In the genomic region with DNA sequence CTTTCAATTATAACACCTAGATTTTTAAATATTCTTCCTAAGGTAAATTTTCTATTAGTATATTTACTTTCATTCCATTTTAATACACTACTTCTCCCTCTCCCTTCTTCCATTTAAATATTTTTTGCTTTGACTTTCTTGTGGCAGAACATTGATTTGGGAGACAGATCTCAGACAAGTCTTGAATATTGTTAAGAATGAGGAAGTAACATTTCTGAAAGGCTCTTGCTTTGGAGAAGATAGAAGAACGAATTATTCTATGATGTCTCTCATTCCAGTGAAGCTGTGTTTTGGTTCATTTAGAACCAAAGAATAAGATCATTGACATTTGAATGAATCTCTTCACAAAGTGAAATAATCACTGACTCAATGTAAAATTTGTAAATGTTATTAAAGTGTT, we compare ENCODE assay signal across 11 cellular contexts. TPM values are rescaled to one million over a fixed set of nuclear protein-coding genes. Genes with fewer than 3 reads are reported as not detected.
DNase-seq lines count a peak whose midpoint lies in the region; ATAC-seq and TF ChIP-seq lines count a peak whose summit lies in the region.
"Had no signal": no experiment of that assay in that cellular context is flagged by ENCODE, and none has a peak within 500 bp of the region (broad histone marks: within the 10 kb centered on the region; RNA-seq: fewer than 3 reads in every experiment).

No MANE protein-coding gene starts in this region.

- TF ChIP-seq POLR2A in esophagus muscularis mucosa (IDR thresholded peaks at IDR 0.05; ENCODE audit: low read depth), result no peak

- no peaks in the 10 kb centered on the region for H3K9me3 Mint-ChIP-seq in stimulated activated naive CD8-positive, alpha-beta T cell treated with anti-CD3 and anti-CD28 coated beads, Interleukin-15, amount 100 ng/mL, for 72 hours

- TF ChIP-seq CTCF in cardiac muscle cell (IDR thresholded peaks at IDR 0.05; ENCODE audit: low read depth, low read length) (no peak), PC-3 (conservative IDR thresholded peaks at IDR 0.05; ENCODE audit: low read depth, low read length) (no peak), esophagus muscularis mucosa (IDR thresholded peaks at IDR 0.05) (no peak)

- H3K9me3 ChIP-seq in cardiac muscle cell (ENCODE audit: low read depth), result no peaks in the 10 kb centered on the region
- no peaks in the 10 kb centered on the region for H3K9me3 ChIP-seq in right cardiac atrium (ENCODE audit: control insufficient read depth, low read length)
- no peaks in the 10 kb centered on the region for H3K9me3 ChIP-seq in PC-3 (ENCODE audit: low read length)
- H3K9me3 ChIP-seq in esophagus muscularis mucosa, result no peaks in the 10 kb centered on the region
- H3K9me3 ChIP-seq: pancreas had no signal

- H3K9ac ChIP-seq in PC-3 (ENCODE audit: low read length), result peak overlapping the region; percentile 100; the same call in 1 of the 2 replicates
- no peak overlapping the region for H3K9ac ChIP-seq in mesendoderm (ENCODE audit: low read length)

- H3K27me3 ChIP-seq in cardiac muscle cell (no peaks in the 10 kb centered on the region), right cardiac atrium (ENCODE audit: control insufficient read depth, insufficient read depth) (no peaks in the 10 kb centered on the region), PC-3 (ENCODE audit: low read length) (no peaks in the 10 kb centered on the region), esophagus muscularis mucosa (no peaks in the 10 kb centered on the region), mesendoderm (ENCODE audit: insufficient read depth, low read length, poor library complexity) (no peaks in the 10 kb centered on the region)
- H3K27me3 ChIP-seq: pancreas had no signal

- CTCF ChIA-PET in PC-3 (lab: Charles Lee), result no interaction called here

- no peak overlapping the region for H2BK15ac ChIP-seq in mesendoderm (replicated peaks; ENCODE audit: low read depth)

- H2AK5ac ChIP-seq in mesendoderm (ENCODE audit: low read length), result no peak overlapping the region

- H3K4me3 Mint-ChIP-seq in stimulated activated naive CD8-positive, alpha-beta T cell treated with anti-CD3 and anti-CD28 coated beads, Interleukin-15, amount 100 ng/mL, for 72 hours, result peak overlapping the region; percentile 61 to 92

- no peak overlapping the region for H3K18ac ChIP-seq in mesendoderm (ENCODE audit: low read length)

- H3K4me1 Mint-ChIP-seq in stimulated activated naive CD8-positive, alpha-beta T cell treated with anti-CD3 and anti-CD28 coated beads, Interleukin-15, amount 100 ng/mL, for 72 hours, result peaks cover 47% of the 10 kb centered on the region

- no peak for ATAC-seq in right cardiac atrium
- ATAC-seq in PC-3, result no peak
- no peak for ATAC-seq in stimulated activated naive CD8-positive, alpha-beta T cell treated with anti-CD3 and anti-CD28 coated beads, Interleukin-15, amount 100 ng/mL, for 72 hours
- ATAC-seq: pancreas had no signal

- no peak overlapping the region for H2BK120ac ChIP-seq in mesendoderm (ENCODE audit: low read depth, low read length)

- no peak overlapping the region for H3K4ac ChIP-seq in mesendoderm (ENCODE audit: low read depth, low read length)

- H3K27ac Mint-ChIP-seq in stimulated activated naive CD8-positive, alpha-beta T cell treated with anti-CD3 and anti-CD28 coated beads, Interleukin-15, amount 100 ng/mL, for 72 hours, result no peak overlapping the region

- no peak overlapping the region for H3K56ac ChIP-seq in mesendoderm (ENCODE audit: low read length)

- DNase-seq in cardiac muscle cell (ENCODE audit: low read depth in 1 of 2, low spot score in 1 of 2), result no peak
- DNase-seq in right cardiac atrium, result no peak
- DNase-seq in PC-3, result no peak
- DNase-seq in esophagus muscularis mucosa (ENCODE audit: extremely low spot score), result no peak
- no peak for DNase-seq in stimulated activated naive CD8-positive, alpha-beta T cell treated with anti-CD3 and anti-CD28 coated beads, Interleukin-15, amount 100 ng/mL, for 72 hours
- DNase-seq in COLO668 (lab: John Stamatoyannopoulos, UW; ENCODE audit: unreplicated experiment), result no peak
- no peak for DNase-seq in mesendoderm
- DNase-seq in stimulated activated CD8-positive, alpha-beta memory T cell treated with anti-CD3 and anti-CD28 coated beads, Interleukin-4, amount 100 ng/mL, for 48 hours, result no peak
- DNase-seq: hippocampal formation, NCI-H524, pancreas had no signal

- H3K79me2 ChIP-seq in PC-3 (ENCODE audit: low read length), result peaks cover 78% of the 10 kb centered on the region
- H3K79me2 ChIP-seq in mesendoderm (ENCODE audit: control insufficient read depth, insufficient read depth, low read length), result peaks cover 63% of the 10 kb centered on the region

- peak overlapping the region; percentile 91 for H3K27ac ChIP-seq in cardiac muscle cell
- H3K27ac ChIP-seq in right cardiac atrium (ENCODE audit: low read length), result no peak overlapping the region
- no peak overlapping the region for H3K27ac ChIP-seq in PC-3 (ENCODE audit: low read length)
- H3K27ac ChIP-seq in esophagus muscularis mucosa (replicated peaks in 1 of 4), result peak overlapping the region in 3 of 4 donors; percentile 1 to 99 (median 93)
- H3K27ac ChIP-seq in mesendoderm (ENCODE audit: low read depth, low read length), result no peak overlapping the region
- H3K27ac ChIP-seq: pancreas had no signal

- intact Hi-C loops in right cardiac atrium (cut with DNase I) (loop anchor here in 1 of 4 donors (10.0 kb wide), 1 partner anchor 72 kb away; a partner anchor contains a TSS), PC-3 (cut with micrococcal nuclease) (no loop called here), esophagus muscularis mucosa (cut with DNase I) (loop anchor here (5.0 to 10.0 kb wide), 2 partner anchors 75 to 122 kb away; a partner anchor contains a TSS)

- peaks cover 20% of the 10 kb centered on the region for H3K4me1 ChIP-seq in cardiac muscle cell (ENCODE audit: low read depth)
- peaks cover 1% of the 10 kb centered on the region for H3K4me1 ChIP-seq in right cardiac atrium (ENCODE audit: control insufficient read depth, insufficient read depth, low read length)
- peaks cover 9% of the 10 kb centered on the region for H3K4me1 ChIP-seq in PC-3 (ENCODE audit: insufficient read depth, low read length)
- peaks cover 29 to 68% (median 63%) of the 10 kb centered on the region in 4 donors for H3K4me1 ChIP-seq in esophagus muscularis mucosa
- H3K4me1 ChIP-seq in mesendoderm (ENCODE audit: control insufficient read depth, low read depth, low read length), result no peaks in the 10 kb centered on the region

- no peak overlapping the region for H2BK5ac ChIP-seq in mesendoderm (ENCODE audit: low read length)

- H3K4me2 ChIP-seq in PC-3 (ENCODE audit: low read length), result peak overlapping the region; percentile 88
- H3K4me2 ChIP-seq in mesendoderm (ENCODE audit: low read length), result no peak overlapping the region

- no peak overlapping the region for H3K4me3 ChIP-seq in cardiac muscle cell
- no peak overlapping the region for H3K4me3 ChIP-seq in right cardiac atrium (ENCODE audit: low read length)
- peak overlapping the region; percentile 98 for H3K4me3 ChIP-seq in PC-3 (ENCODE audit: low read length)
- H3K4me3 ChIP-seq in esophagus muscularis mucosa, result no peak overlapping the region
- no peak overlapping the region for H3K4me3 ChIP-seq in mesendoderm (ENCODE audit: low read length)

- no peak overlapping the region for H3K23ac ChIP-seq in mesendoderm (ENCODE audit: low read length)

- peaks cover 47% of the 10 kb centered on the region for H4K20me1 ChIP-seq in PC-3 (ENCODE audit: low read length)

- POLR2A ChIA-PET in PC-3 (lab: Charles Lee; ENCODE audit: unreplicated experiment), result no interaction called here

- no TSS peak for BruUV-seq in PC-3 (replicated peaks; lab: Mats Ljungman, UMichigan)

- H3K79me1 ChIP-seq in mesendoderm (ENCODE audit: low read length), result no peaks in the 10 kb centered on the region

- no peak for TF ChIP-seq EP300 in esophagus muscularis mucosa (IDR thresholded peaks at IDR 0.05)

- H3F3A ChIP-seq in PC-3 (ENCODE audit: low read length, unreplicated experiment), result no peaks in the 10 kb centered on the region

- WGBS in right cardiac atrium, result 29% methylated on average over 1 of the region's 1 CpG
- 14% methylated on average over 1 of the region's 1 CpG for WGBS in esophagus muscularis mucosa
- WGBS in mesendoderm (ENCODE audit: extremely low coverage, insufficient coverage, low lambda C conversion rate), result no CpG with 5 or more reads among the region's 1 CpG

- H4K8ac ChIP-seq in mesendoderm (ENCODE audit: low read depth, low read length), result no peak overlapping the region

- no peaks in the 10 kb centered on the region for H3K9me2 ChIP-seq in PC-3 (replicated peaks; ENCODE audit: low read length)

- no peaks in the 10 kb centered on the region for H3K36me3 ChIP-seq in cardiac muscle cell
- H3K36me3 ChIP-seq in PC-3 (ENCODE audit: low read depth, low read length), result peaks cover 12% of the 10 kb centered on the region; the same call in 1 of the 2 replicates
- peaks cover 0 to 7% (median 0%) of the 10 kb centered on the region in 4 donors for H3K36me3 ChIP-seq in esophagus muscularis mucosa
- no peaks in the 10 kb centered on the region for H3K36me3 ChIP-seq in mesendoderm (ENCODE audit: control insufficient read depth, insufficient read depth, low read length)
- H3K36me3 ChIP-seq: pancreas had no signal

- no peaks in the 10 kb centered on the region for H3K27me3 Mint-ChIP-seq in stimulated activated naive CD8-positive, alpha-beta T cell treated with anti-CD3 and anti-CD28 coated beads, Interleukin-15, amount 100 ng/mL, for 72 hours

- H2AFZ ChIP-seq in PC-3 (ENCODE audit: low read length), result no peak overlapping the region

- H4K5ac ChIP-seq in mesendoderm (ENCODE audit: low read length), result no peak overlapping the region

RNA-seq across cellular contexts. Expression of a gene that starts 2.4 kb away (rescaled TPM):
- total RNA-seq in cardiac muscle cell (88.3 and 103 TPM in 2 replicates), right cardiac atrium (100 to 1,000 TPM in 3 of 4 donors, 10 to 100 TPM in 1; 93.8 to 131 (median 122) TPM), PC-3 (2014; rRNA removed) (78.9 and 109 TPM in 2 replicates), esophagus muscularis mucosa (100 to 1,000 TPM; 131 to 186 (median 150) TPM)
- polyA plus RNA-seq in cardiac muscle cell (10.1 and 11.2 TPM in 2 replicates), right cardiac atrium (30.8 TPM)
- 140 TPM for polyA plus RNA-seq in mesendoderm (2013, experiment 1 of 2)
- polyA plus RNA-seq in mesendoderm (2013, experiment 2 of 2), result 137 TPM

Comparison
In these comparisons a context has a peak if more than half of its experiments do, and no peak if none do; other contexts are left out.
1. H3K27ac ChIP-seq: peak in cardiac muscle cell (single experiment) and esophagus muscularis mucosa (3 of 4); none in right cardiac atrium (single experiment), PC-3 (single experiment) and mesendoderm (single experiment).